In genomic region chr2:25335204-25335603, GRCh38 we compare ENCODE assay signal across 18 cellular contexts. TPM values are rescaled to one million over a fixed set of nuclear protein-coding genes. Genes with fewer than 3 reads are reported as not detected.
DNase-seq lines count a peak whose midpoint lies in the region; ATAC-seq and TF ChIP-seq lines count a peak whose summit lies in the region.
"Had no signal": no experiment of that assay in that cellular context is flagged by ENCODE, and none has a peak within 500 bp of the region (broad histone marks: within the 10 kb centered on the region; RNA-seq: fewer than 3 reads in every experiment).

No MANE protein-coding gene starts in this region.

- H3K36me3 Mint-ChIP-seq in activated CD4-positive, alpha-beta T cell treated with anti-CD3 and anti-CD28 coated beads, Interleukin-2, amount 10 ng/mL, durations not matched to agents 7 days and 5 days (ENCODE audit: low read depth): peaks cover 9% of the 10 kb centered on the region
- peaks cover 14% of the 10 kb centered on the region for H3K36me3 Mint-ChIP-seq in CD8-positive, alpha-beta T cell
- peaks cover 2% of the 10 kb centered on the region for H3K36me3 Mint-ChIP-seq in activated naive CD8-positive, alpha-beta T cell

- no peak for DNase-seq in activated CD4-positive, alpha-beta T cell treated with anti-CD3 and anti-CD28 coated beads, Interleukin-2, amount 10 ng/mL, durations not matched to agents 7 days and 5 days
- DNase-seq in activated CD4-positive, alpha-beta T cell treated with anti-CD3 and anti-CD28 coated beads, Interleukin-2, amount 50 U/mL, for 1 hour: no peak
- no peak for DNase-seq in CD8-positive, alpha-beta T cell
- DNase-seq in psoas muscle (peak in 1 of 2 donors; percentile 8), DMS114 treated with DMSO at 0.1 percent for 48 hours (lab: John Stamatoyannopoulos, UW; ENCODE audit: unreplicated experiment) (no peak)
- DNase-seq: amniotic stem cell; Calu3; GOT3; hippocampal formation; KG1; NCI-H146; NCI-H2171 treated with DMSO at 0.1 percent for 48 hours; small intestine; stimulated activated naive CD4-positive, alpha-beta T cell treated with Interleukin-2 at 50 U/mL for 16 hours; upper lobe of right lung had no signal

- H3K4me3 Mint-ChIP-seq in activated CD4-positive, alpha-beta T cell treated with anti-CD3 and anti-CD28 coated beads, Interleukin-2, amount 10 ng/mL, durations not matched to agents 7 days and 5 days: no peak overlapping the region
- H3K4me3 Mint-ChIP-seq in CD8-positive, alpha-beta T cell: no peak overlapping the region
- H3K4me3 Mint-ChIP-seq in activated naive CD8-positive, alpha-beta T cell: peak overlapping the region; percentile 51

- H3K27ac Mint-ChIP-seq in activated CD4-positive, alpha-beta T cell treated with anti-CD3 and anti-CD28 coated beads, Interleukin-2, amount 10 ng/mL, durations not matched to agents 7 days and 5 days: peak overlapping the region; percentile 86
- peak overlapping the region; percentile 79 for H3K27ac Mint-ChIP-seq in CD8-positive, alpha-beta T cell
- peak overlapping the region; percentile 76 for H3K27ac Mint-ChIP-seq in activated naive CD8-positive, alpha-beta T cell

- H3K4me3 ChIP-seq in CD8-positive, alpha-beta T cell (ENCODE audit: low read depth, low read length): no peak overlapping the region
- peak overlapping the region; percentile 0 for H3K4me3 ChIP-seq in psoas muscle
- H3K4me3 ChIP-seq: upper lobe of right lung had no signal

- H3K27ac ChIP-seq in CD8-positive, alpha-beta T cell (ENCODE audit: low read depth, low read length): peak overlapping the region; percentile 44
- H3K27ac ChIP-seq in psoas muscle: peak overlapping the region; percentile 82
- H3K27ac ChIP-seq: upper lobe of right lung had no signal

- POLR2A ChIA-PET in activated CD4-positive, alpha-beta T cell treated with anti-CD3 and anti-CD28 coated beads, Interleukin-2, amount 10 ng/mL, durations not matched to agents 7 days and 5 days (lab: Charles Lee): interaction anchor here (0.6 kb wide), 1 partner anchor 21 kb away, joined by 4 read pairs; no protein-coding TSS in a partner anchor
- POLR2A ChIA-PET in CD8-positive, alpha-beta T cell (lab: Charles Lee): interaction anchor here (1.0 to 3.0 kb wide), 3 partner anchors 11 to 27 kb away, joined by 3 to 11 read pairs (median 7); no protein-coding TSS in a partner anchor

- peaks cover 99% of the 10 kb centered on the region for H3K4me1 ChIP-seq in CD8-positive, alpha-beta T cell (ENCODE audit: insufficient read depth, low read length)
- peaks cover 93% of the 10 kb centered on the region for H3K4me1 ChIP-seq in psoas muscle

- H3K27me3 ChIP-seq in CD8-positive, alpha-beta T cell (ENCODE audit: insufficient read depth, low read length): no peaks in the 10 kb centered on the region
- no peaks in the 10 kb centered on the region for H3K27me3 ChIP-seq in psoas muscle (ENCODE audit: insufficient read depth in 3 of 3, low read length in 2 of 3)
- H3K27me3 ChIP-seq: upper lobe of right lung had no signal

- H3K27me3 Mint-ChIP-seq in activated CD4-positive, alpha-beta T cell treated with anti-CD3 and anti-CD28 coated beads, Interleukin-2, amount 10 ng/mL, durations not matched to agents 7 days and 5 days: no peaks in the 10 kb centered on the region
- no peaks in the 10 kb centered on the region for H3K27me3 Mint-ChIP-seq in CD8-positive, alpha-beta T cell (ENCODE audit: low read depth)
- H3K27me3 Mint-ChIP-seq in activated naive CD8-positive, alpha-beta T cell: no peaks in the 10 kb centered on the region

- no peak for TF ChIP-seq CTCF in CD8-positive, alpha-beta T cell (IDR thresholded peaks at IDR 0.05)
- TF ChIP-seq CTCF in psoas muscle (IDR thresholded peaks at IDR 0.05): no peak

- WGBS in psoas muscle, 3 donors: 58 to 68% (median 61%) methylated on average over 8 of the region's 8 CpGs

- intact Hi-C loops in CD8-positive, alpha-beta T cell (cut with DNase I, micrococcal nuclease): no loop called here
- intact Hi-C loops in psoas muscle (cut with DNase I): loop anchor here (5.0 kb wide), 1 partner anchor 33 kb away; no protein-coding TSS in a partner anchor

- no peaks in the 10 kb centered on the region for H3K9me3 ChIP-seq in CD8-positive, alpha-beta T cell (ENCODE audit: low read length)
- H3K9me3 ChIP-seq in psoas muscle: no peaks in the 10 kb centered on the region
- H3K9me3 ChIP-seq: upper lobe of right lung had no signal

- no peaks in the 10 kb centered on the region for H3K36me3 ChIP-seq in CD8-positive, alpha-beta T cell (ENCODE audit: insufficient read depth, low read length)
- no peaks in the 10 kb centered on the region for H3K36me3 ChIP-seq in psoas muscle (ENCODE audit: insufficient read depth in 1 of 2, low read depth in 1 of 2)
- H3K36me3 ChIP-seq: upper lobe of right lung had no signal

- CTCF ChIA-PET in activated CD4-positive, alpha-beta T cell treated with anti-CD3 and anti-CD28 coated beads, Interleukin-2, amount 10 ng/mL, durations not matched to agents 7 days and 5 days (lab: Charles Lee): interaction anchor here (0.6 to 1.8 kb wide), 3 partner anchors 8 to 186 kb away, joined by 3 to 9 read pairs (median 3); no protein-coding TSS in a partner anchor
- CTCF ChIA-PET in CD8-positive, alpha-beta T cell (lab: Charles Lee): interaction anchor here (1.6 to 3.0 kb wide), 3 partner anchors 26 to 62 kb away, joined by 5 to 15 read pairs (median 10); no protein-coding TSS in a partner anchor

- H3K9me3 Mint-ChIP-seq in activated CD4-positive, alpha-beta T cell treated with anti-CD3 and anti-CD28 coated beads, Interleukin-2, amount 10 ng/mL, durations not matched to agents 7 days and 5 days: no peaks in the 10 kb centered on the region
- H3K9me3 Mint-ChIP-seq in CD8-positive, alpha-beta T cell: no peaks in the 10 kb centered on the region
- H3K9me3 Mint-ChIP-seq in activated naive CD8-positive, alpha-beta T cell (ENCODE audit: low read depth): no peaks in the 10 kb centered on the region

- no peak for ATAC-seq in CD8-positive, alpha-beta T cell
- ATAC-seq in psoas muscle: no peak
- ATAC-seq in GM21381 (IDR thresholded peaks at IDR 0.05; ENCODE audit: unreplicated experiment): no peak
- ATAC-seq in HG03159 (IDR thresholded peaks at IDR 0.05; ENCODE audit: unreplicated experiment): no peak
- ATAC-seq: upper lobe of right lung had no signal

- peaks cover 82% of the 10 kb centered on the region for H3K4me1 Mint-ChIP-seq in activated CD4-positive, alpha-beta T cell treated with anti-CD3 and anti-CD28 coated beads, Interleukin-2, amount 10 ng/mL, durations not matched to agents 7 days and 5 days
- H3K4me1 Mint-ChIP-seq in CD8-positive, alpha-beta T cell (ENCODE audit: low read depth): peaks cover 86% of the 10 kb centered on the region
- H3K4me1 Mint-ChIP-seq in activated naive CD8-positive, alpha-beta T cell (ENCODE audit: low read depth): peaks cover 83% of the 10 kb centered on the region

RNA-seq across cellular contexts. Expression of gene DNMT3A, which starts 6.5 kb away (rescaled TPM):
- total RNA-seq in activated CD4-positive, alpha-beta T cell treated with anti-CD3 and anti-CD28 coated beads, Interleukin-2, amount 10 ng/mL, durations not matched to agents 7 days and 5 days: 10 to 100 TPM; 55.9 to 62.3 TPM
- 10 to 100 TPM; 66.6 to 67.9 TPM for total RNA-seq in CD8-positive, alpha-beta T cell
- total RNA-seq in psoas muscle: 10 to 100 TPM; 20.6 to 26.2 (median 21.7) TPM
- polyA plus RNA-seq in psoas muscle: 1 to 10 TPM; 7.1 to 9.9 (median 8.4) TPM

Comparison
In these comparisons a context has a peak if more than half of its experiments do, and no peak if none do; other contexts are left out.
1. intact Hi-C loops: an anchor here in psoas muscle (5.0 kb wide); none called in CD8-positive, alpha-beta T cell.